8 cellular contexts compared by ENCODE assay signal in the genomic region with DNA sequence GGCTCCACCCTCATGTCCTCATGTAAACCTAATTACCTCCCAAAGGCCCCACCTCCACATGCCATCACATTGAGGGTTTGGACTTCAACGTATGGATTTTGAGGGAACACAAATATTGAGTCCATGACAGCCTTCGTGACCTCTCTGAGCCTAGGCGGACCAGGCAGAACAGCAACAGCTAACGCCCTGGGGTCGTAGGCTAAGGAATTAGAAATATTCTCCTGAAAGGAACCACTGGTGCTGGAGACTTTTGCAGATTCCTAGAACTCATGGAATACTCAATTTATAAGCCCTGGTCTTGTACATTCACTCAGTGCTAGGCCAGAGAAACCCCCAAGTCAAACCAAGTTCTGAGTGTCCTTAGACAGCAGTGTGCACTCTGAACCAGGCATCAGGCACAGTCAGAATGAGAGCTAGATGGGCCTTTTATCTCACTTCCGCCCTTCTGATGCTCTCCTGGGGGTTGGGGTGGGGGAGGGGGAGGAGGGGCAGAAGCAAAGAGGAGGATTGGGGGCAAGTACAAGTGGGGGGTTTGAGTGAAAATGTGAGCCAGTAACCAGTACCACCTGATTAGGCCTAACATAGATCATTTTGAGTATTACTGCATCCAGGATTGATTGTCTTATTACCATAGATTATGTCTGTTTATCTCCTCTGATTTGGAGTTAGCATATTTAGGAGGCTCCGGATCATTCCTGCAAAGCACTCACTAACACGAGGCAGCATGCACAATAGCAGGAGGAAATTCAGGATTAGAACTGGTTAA.
DNase-seq lines count a peak whose midpoint lies in the region; ATAC-seq lines count a peak whose summit lies in the region.

No MANE protein-coding gene starts in this region.

- H3K27ac Mint-ChIP-seq in activated naive CD8-positive, alpha-beta T cell = peak overlapping the region; percentile 22

- peaks cover 9% of the 10 kb centered on the region for H3K36me3 Mint-ChIP-seq in activated naive CD8-positive, alpha-beta T cell

- H3K36me3 ChIP-seq in skeletal muscle tissue (ENCODE audit: control insufficient read depth in 3 of 3, insufficient read depth in 3 of 3, low read length in 3 of 3) = no peaks in the 10 kb centered on the region

- peak overlapping the region in 2 of 3 donors; percentile 47 to 71 for H3K9ac ChIP-seq in skeletal muscle tissue (ENCODE audit: low read depth in 1 of 3, low read length in 3 of 3)

- peak; percentile 22 for DNase-seq in stimulated activated CD4-positive, alpha-beta T cell treated with anti-CD3 and anti-CD28 coated beads, Interleukin-15, amount 100 ng/mL, for 24 hours
- no peak for DNase-seq in stimulated activated CD4-positive, alpha-beta T cell treated with anti-CD3 and anti-CD28 coated beads, Interleukin-4, amount 100 ng/mL, for 4 hours
- DNase-seq in ureter (ENCODE audit: low spot score) (no peak), pons (ENCODE audit: low spot score) (no peak)
- no peak for DNase-seq in activated effector memory CD4-positive, alpha-beta T cell treated with anti-CD3 and anti-CD28 coated beads, Interleukin-2, amount 50 U/mL, for 16 hours

- no peaks in the 10 kb centered on the region for H3K9me3 Mint-ChIP-seq in activated naive CD8-positive, alpha-beta T cell (ENCODE audit: low read depth)

- no peaks in the 10 kb centered on the region for H3K27me3 ChIP-seq in skeletal muscle tissue (ENCODE audit: control insufficient read depth in 3 of 3, insufficient read depth in 3 of 3, low read length in 3 of 3)

- H3K4me3 Mint-ChIP-seq in activated naive CD8-positive, alpha-beta T cell = no peak overlapping the region

- H3K4me1 Mint-ChIP-seq in activated naive CD8-positive, alpha-beta T cell (ENCODE audit: low read depth) = peaks cover 23% of the 10 kb centered on the region

- H3K27ac ChIP-seq in skeletal muscle tissue (ENCODE audit: low read depth, low read length) = peak overlapping the region; percentile 3

- no peaks in the 10 kb centered on the region for H3K27me3 Mint-ChIP-seq in activated naive CD8-positive, alpha-beta T cell

- ATAC-seq in HG03095 (IDR thresholded peaks at IDR 0.05; ENCODE audit: unreplicated experiment) = peak; percentile 98

- H3K4me3 ChIP-seq in skeletal muscle tissue (ENCODE audit: low read length in 3 of 3) = peak overlapping the region; percentile 30 to 42 (median 32)

- no peaks in the 10 kb centered on the region for H3K9me3 ChIP-seq in skeletal muscle tissue (ENCODE audit: control insufficient read depth in 3 of 3, low read length in 3 of 3)

- H3K4me1 ChIP-seq in skeletal muscle tissue (ENCODE audit: control insufficient read depth in 3 of 3, insufficient read depth in 3 of 3, low read length in 3 of 3) = peaks cover 7 to 14% (median 8%) of the 10 kb centered on the region in 3 donors
